ENCODE assay signal across 18 cellular contexts in genomic region chr1:66405046-66405445, GRCh38.
A peak's percentile ranks its signal among the peaks of the same experiment; 100 is the strongest.
DNase-seq lines count a peak whose midpoint lies in the region; ATAC-seq and TF ChIP-seq lines count a peak whose summit lies in the region.
"Had no signal": no experiment of that assay in that cellular context is flagged by ENCODE, and none has a peak within 500 bp of the region (broad histone marks: within the 10 kb centered on the region; RNA-seq: fewer than 3 reads in every experiment).

No MANE protein-coding gene starts in this region.

- intact Hi-C loops in dendritic cell treated with granulocyte-macrophage colony-stimulating factor and Interleukin-4, amounts not matched to agents 40 ng/mL and 50 ng/mL, for 4 days (cut with micrococcal nuclease) = no loop called here

- CTCF ChIA-PET in RWPE1 (lab: Yijun Ruan, JAX) = interaction anchor here (1.2 kb wide), 1 partner anchor 162 kb away, joined by 3 read pairs; no protein-coding TSS in a partner anchor

- no peak overlapping the region for H2BK5ac ChIP-seq in trophoblast cell (ENCODE audit: low read depth, low read length, poor library complexity)

- peaks cover 26% of the 10 kb centered on the region for H3K27me3 Mint-ChIP-seq in dendritic cell treated with granulocyte-macrophage colony-stimulating factor and Interleukin-4, amounts not matched to agents 40 ng/mL and 50 ng/mL, for 4 days
- H3K27me3 Mint-ChIP-seq in stimulated activated naive B cell treated with anti-CD40 and anti-IgM and Interleukin-4, amounts not matched to agents 10 μg/mL and 1 μg/mL and 100 μg/mL, for 72 hours = no peaks in the 10 kb centered on the region
- H3K27me3 Mint-ChIP-seq in type B pancreatic cell = peaks cover 2% of the 10 kb centered on the region
- H3K27me3 Mint-ChIP-seq: CD4-positive, alpha-beta T cell had no signal

- no peaks in the 10 kb centered on the region for H3K4me1 ChIP-seq in trophoblast cell (ENCODE audit: control insufficient read depth in 1 of 2, insufficient read depth in 2 of 2, low read length in 2 of 2)
- H3K4me1 ChIP-seq: BE2C, Caco-2 had no signal

- H2BK12ac ChIP-seq in trophoblast cell (ENCODE audit: low read length) = no peak overlapping the region

- H4K12ac ChIP-seq in trophoblast cell (ENCODE audit: low read depth, low read length) = no peak overlapping the region

- no peaks in the 10 kb centered on the region for H3K9me3 ChIP-seq in trophoblast cell (ENCODE audit: insufficient read depth, low read depth, low read length)
- H3K9me3 ChIP-seq: BE2C, Caco-2 had no signal

- H3K79me1 ChIP-seq in trophoblast cell (ENCODE audit: low read length) = no peaks in the 10 kb centered on the region

- peaks cover 10% of the 10 kb centered on the region for H3K9me3 Mint-ChIP-seq in dendritic cell treated with granulocyte-macrophage colony-stimulating factor and Interleukin-4, amounts not matched to agents 40 ng/mL and 50 ng/mL, for 4 days
- peaks cover 5 to 10% of the 10 kb centered on the region in 2 donors for H3K9me3 Mint-ChIP-seq in stimulated activated naive B cell treated with anti-CD40 and anti-IgM and Interleukin-4, amounts not matched to agents 10 μg/mL and 1 μg/mL and 100 μg/mL, for 72 hours
- H3K9me3 Mint-ChIP-seq in type B pancreatic cell = peaks cover 4% of the 10 kb centered on the region

- no peaks in the 10 kb centered on the region for H3K27me3 ChIP-seq in trophoblast cell (ENCODE audit: insufficient read depth, low read length)
- H3K27me3 ChIP-seq: BE2C had no signal

- no peaks in the 10 kb centered on the region for H3K36me3 Mint-ChIP-seq in dendritic cell treated with granulocyte-macrophage colony-stimulating factor and Interleukin-4, amounts not matched to agents 40 ng/mL and 50 ng/mL, for 4 days (ENCODE audit: low read depth)
- H3K36me3 Mint-ChIP-seq in stimulated activated naive B cell treated with anti-CD40 and anti-IgM and Interleukin-4, amounts not matched to agents 10 μg/mL and 1 μg/mL and 100 μg/mL, for 72 hours = peaks cover 0 to 5% of the 10 kb centered on the region in 2 donors
- H3K36me3 Mint-ChIP-seq in type B pancreatic cell = no peaks in the 10 kb centered on the region

- TF ChIP-seq CTCF in RWPE1 (conservative IDR thresholded peaks at IDR 0.05; ENCODE audit: low read depth) (no peak), type B pancreatic cell (conservative IDR thresholded peaks at IDR 0.05) (no peak)

- no peak overlapping the region for H4K8ac ChIP-seq in trophoblast cell (ENCODE audit: low read depth, low read length)

- no peak overlapping the region for H2BK120ac ChIP-seq in trophoblast cell (ENCODE audit: insufficient read depth, low read length, poor library complexity)

- peaks cover 44% of the 10 kb centered on the region for H3K4me1 Mint-ChIP-seq in dendritic cell treated with granulocyte-macrophage colony-stimulating factor and Interleukin-4, amounts not matched to agents 40 ng/mL and 50 ng/mL, for 4 days (ENCODE audit: low read depth)
- H3K4me1 Mint-ChIP-seq in stimulated activated naive B cell treated with anti-CD40 and anti-IgM and Interleukin-4, amounts not matched to agents 10 μg/mL and 1 μg/mL and 100 μg/mL, for 72 hours = peaks cover 43 to 57% of the 10 kb centered on the region in 2 donors
- H3K4me1 Mint-ChIP-seq in type B pancreatic cell (ENCODE audit: unreplicated experiment) = no peaks in the 10 kb centered on the region

- POLR2A ChIA-PET in RWPE1 (lab: Yijun Ruan, JAX; ENCODE audit: low non-redundant PET) = no interaction called here

- H3K79me2 ChIP-seq in trophoblast cell (ENCODE audit: control insufficient read depth, insufficient read depth, low read length, poor library complexity) = no peaks in the 10 kb centered on the region

- H3K36me3 ChIP-seq in trophoblast cell (ENCODE audit: control insufficient read depth in 1 of 2, insufficient read depth in 2 of 2, low read length in 2 of 2) = no peaks in the 10 kb centered on the region
- H3K36me3 ChIP-seq: BE2C had no signal

- H3K4me3 ChIP-seq in trophoblast cell (ENCODE audit: low read depth, low read length) = no peak overlapping the region

- H3K4me3 Mint-ChIP-seq in dendritic cell treated with granulocyte-macrophage colony-stimulating factor and Interleukin-4, amounts not matched to agents 40 ng/mL and 50 ng/mL, for 4 days = peak overlapping the region; percentile 43
- no peak overlapping the region for H3K4me3 Mint-ChIP-seq in stimulated activated naive B cell treated with anti-CD40 and anti-IgM and Interleukin-4, amounts not matched to agents 10 μg/mL and 1 μg/mL and 100 μg/mL, for 72 hours
- no peak overlapping the region for H3K4me3 Mint-ChIP-seq in type B pancreatic cell
- H3K4me3 Mint-ChIP-seq: CD4-positive, alpha-beta T cell had no signal

- ATAC-seq in stimulated activated naive B cell treated with anti-CD40 and anti-IgM and Interleukin-4, amounts not matched to agents 10 μg/mL and 1 μg/mL and 100 μg/mL, for 72 hours (replicated peaks) = no peak
- ATAC-seq: Panc1, SK-N-SH treated with all-trans-retinoic acid at 6 μM for 48 hours had no signal

- H2AFZ ChIP-seq in trophoblast cell (ENCODE audit: insufficient read depth, low read length, poor library complexity) = no peak overlapping the region

- no peak overlapping the region for H3K9ac ChIP-seq in trophoblast cell (ENCODE audit: low read length)

- DNase-seq in GDM1 (lab: John Stamatoyannopoulos, UW) (peak; percentile 58), NCI-H82 (lab: John Stamatoyannopoulos, UW) (peak; percentile 80), RWPE1 (ENCODE audit: low spot score) (no peak), type B pancreatic cell (ENCODE audit: extremely low spot score, unreplicated experiment) (no peak), trophoblast cell (no peak)
- no peak for DNase-seq in stimulated activated naive B cell treated with anti-CD40 and anti-IgM and Interleukin-4, amounts not matched to agents 10 μg/mL and 1 μg/mL and 100 μg/mL, for 72 hours
- DNase-seq: BE2C; Caco-2; CD4-positive, alpha-beta T cell; DMS 273 treated with DMSO at 0.1 percent for 48 hours; DND-41; Kasumi-1; NCI-H1694 treated with DMSO at 0.1 percent for 48 hours; NCI-H2107; NCI-H748 treated with DMSO at 0.1 percent for 48 hours had no signal

- H3K4ac ChIP-seq in trophoblast cell (ENCODE audit: low read depth, low read length) = no peak overlapping the region

- no peak overlapping the region for H2AK5ac ChIP-seq in trophoblast cell (ENCODE audit: low read length)

- H3K27ac Mint-ChIP-seq in dendritic cell treated with granulocyte-macrophage colony-stimulating factor and Interleukin-4, amounts not matched to agents 40 ng/mL and 50 ng/mL, for 4 days = peak overlapping the region; percentile 50
- H3K27ac Mint-ChIP-seq in stimulated activated naive B cell treated with anti-CD40 and anti-IgM and Interleukin-4, amounts not matched to agents 10 μg/mL and 1 μg/mL and 100 μg/mL, for 72 hours = peak overlapping the region; percentile 14
- no peak overlapping the region for H3K27ac Mint-ChIP-seq in type B pancreatic cell
- H3K27ac Mint-ChIP-seq: CD4-positive, alpha-beta T cell had no signal

- H3K14ac ChIP-seq in trophoblast cell (ENCODE audit: low read length) = no peak overlapping the region

- no peak overlapping the region for H4K91ac ChIP-seq in trophoblast cell (ENCODE audit: low read depth, low read length)

- no CpG with 5 or more reads among the region's 4 CpGs for WGBS in trophoblast cell (ENCODE audit: extremely low coverage, insufficient coverage, insufficient read length)

- no peak overlapping the region for H3K23ac ChIP-seq in trophoblast cell (ENCODE audit: low read length)

- no peak overlapping the region for H3K18ac ChIP-seq in trophoblast cell (ENCODE audit: low read length)

- no peak overlapping the region for H3K27ac ChIP-seq in RWPE1
- no peak overlapping the region for H3K27ac ChIP-seq in trophoblast cell (ENCODE audit: low read depth, low read length)

- no peak overlapping the region for H3K4me2 ChIP-seq in trophoblast cell (ENCODE audit: low read length)

Comparison
In these comparisons a context has a peak if more than half of its experiments do, and no peak if none do; other contexts are left out.
1. DNase-seq: peak in GDM1 (single experiment) and NCI-H82 (single experiment); none in stimulated activated naive B cell treated with anti-CD40 and anti-IgM and Interleukin-4, amounts not matched to agents 10 μg/mL and 1 μg/mL and 100 μg/mL, for 72 hours (single experiment), RWPE1 (single experiment), type B pancreatic cell (single experiment) and trophoblast cell (0 of 2).